8 cellular contexts compared by ENCODE assay signal in genomic region chr15:40506964-40507571, GRCh38. TPM values are rescaled to one million over a fixed set of nuclear protein-coding genes. Genes with fewer than 3 reads are reported as not detected.
DNase-seq lines count a peak whose midpoint lies in the region; FAIRE-seq lines count a peak whose summit lies in the region.

No MANE protein-coding gene starts in this region.

- peak overlapping the region; percentile 13; the same call in 1 of the 2 replicates for H3K4me3 ChIP-seq in Jurkat, Clone E6-1 (ENCODE audit: low read length)

- FAIRE-seq in frontal cortex (lab: Jason Lieb, UNC): no peak

- DNase-seq in GM04504 (ENCODE audit: low read depth): peak; percentile 31
- peak; percentile 49 for DNase-seq in Jurkat, Clone E6-1 (ENCODE audit: low read depth, low spot score)
- peak; percentile 80 to 85 for DNase-seq in SHP77 (lab: John Stamatoyannopoulos, UW)
- DNase-seq in activated gamma-delta T cell treated with Interleukin-2 at 50 U/mL for 16 hours: peak; percentile 57
- DNase-seq in frontal cortex (ENCODE audit: low spot score in 2 of 2): peak; percentile 60 to 80
- DNase-seq in nucleus accumbens (lab: John Stamatoyannopoulos, UW): peak in 52 of 56 donors; percentile 10 to 83 (median 50)
- DNase-seq in stromal cell of bone marrow (ENCODE audit: low read depth): peak; percentile 51
- no peak for DNase-seq in amniotic stem cell (lab: John Stamatoyannopoulos, UW)

RNA-seq across cellular contexts. Expression of gene CHST14, which starts 36.3 kb away (rescaled TPM):
- polyA plus RNA-seq in Jurkat, Clone E6-1 (2012; ENCODE audit: insufficient read depth, insufficient read length): 22.4 TPM
- total RNA-seq in frontal cortex: 0.82 TPM

RNA-seq across cellular contexts. Expression of gene CCDC32, which starts 57.8 kb away (rescaled TPM):
- polyA plus RNA-seq in Jurkat, Clone E6-1 (2012; ENCODE audit: insufficient read depth, insufficient read length): 27.6 TPM
- 23.6 TPM for total RNA-seq in frontal cortex
